ENCODE assay signal across 1 cellular context in genomic region chr12:54280401-54281260, GRCh38.
TF ChIP-seq lines count a peak whose summit lies in the region.

TSS of gene HNRNPA1 (plus strand) at chr12:54280726. CDS start at chr12:54280808, 82 bp downstream.

TF ChIP-seq in neural cell, 6 proteins besides CTCF, POLR2A, EP300 and RAD21 (continued from another document):
- TF ChIP-seq REST (IDR thresholded peaks at IDR 0.05; ENCODE audit: borderline replicate concordance): peak; percentile 96
